10 cellular contexts compared by ENCODE assay signal in the genomic region with DNA sequence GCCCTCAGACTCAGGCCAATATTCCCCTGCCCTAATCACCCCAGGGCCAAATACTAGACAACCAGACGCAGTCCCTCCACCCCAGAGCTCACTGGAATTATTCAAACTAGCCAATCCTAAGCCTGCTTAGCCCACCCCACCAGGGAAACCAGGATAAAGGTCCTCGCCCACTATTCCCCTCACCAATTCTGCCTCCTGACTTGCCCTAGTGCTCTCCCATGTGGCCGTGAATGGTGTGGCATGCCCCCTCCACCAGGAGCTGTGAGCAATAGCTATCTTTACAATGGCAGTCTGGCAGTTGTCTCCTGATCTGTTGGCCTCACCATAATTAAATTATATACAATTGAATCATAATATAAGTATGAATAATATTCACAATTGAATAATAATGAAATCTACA. TPM values are rescaled to one million over a fixed set of nuclear protein-coding genes. Genes with fewer than 3 reads are reported as not detected.
DNase-seq lines count a peak whose midpoint lies in the region; ATAC-seq and TF ChIP-seq lines count a peak whose summit lies in the region.
"Had no signal": no experiment of that assay in that cellular context is flagged by ENCODE, and none has a peak within 500 bp of the region (broad histone marks: within the 10 kb centered on the region; RNA-seq: fewer than 3 reads in every experiment).

No MANE protein-coding gene starts in this region.

- H3K27me3 ChIP-seq in PC-9 (ENCODE audit: insufficient read depth, low read depth) = no peaks in the 10 kb centered on the region

- TF ChIP-seq CTCF in PC-9 (conservative IDR thresholded peaks at IDR 0.05) = peak; percentile 54

- peak; percentile 12 for DNase-seq in AML-193 (lab: John Stamatoyannopoulos, UW)
- DNase-seq in PC-9 = no peak
- DNase-seq in hepatic stellate cell (ENCODE audit: low spot score) = peak; percentile 22
- no peak for DNase-seq in T-helper 9 cell
- DNase-seq: immature natural killer cell, NCI-H1694 treated with DMSO at 0.1 percent for 48 hours had no signal

- CTCF ChIA-PET in PC-9 (lab: Charles Lee) = interaction anchor here (0.6 to 1.7 kb wide), 6 partner anchors 75 to 1141 kb away, joined by 3 to 5 read pairs (median 4); no protein-coding TSS in a partner anchor

- H3K4me3 ChIP-seq in PC-9 = no peak overlapping the region

- BruUV-seq in PC-9 (replicated peaks; lab: Mats Ljungman, UMichigan) = no TSS peak

- no peaks in the 10 kb centered on the region for H3K36me3 ChIP-seq in PC-9 (ENCODE audit: low read depth)

- H2AFZ ChIP-seq in PC-9 = no peak overlapping the region

- no peaks in the 10 kb centered on the region for H3K79me2 ChIP-seq in PC-9 (ENCODE audit: low read depth)

- no peaks in the 10 kb centered on the region for H4K20me1 ChIP-seq in PC-9 (ENCODE audit: insufficient read depth)

- H3K27ac ChIP-seq in PC-9 = no peak overlapping the region

- peaks cover 4% of the 10 kb centered on the region; the same call in 1 of the 2 replicates for H3K9me3 ChIP-seq in PC-9 (ENCODE audit: insufficient read depth, low read depth)

- H3K4me1 ChIP-seq in PC-9 (replicated peaks; ENCODE audit: insufficient read depth) = peaks cover 16% of the 10 kb centered on the region

- H3K9me2 ChIP-seq in PC-9 (ENCODE audit: insufficient read depth) = no peaks in the 10 kb centered on the region

- no peak overlapping the region for H3K4me2 ChIP-seq in PC-9

- intact Hi-C loops in PC-9 (cut with micrococcal nuclease; ENCODE audit: unreplicated experiment) = loop anchor here (10.0 kb wide), 1 partner anchor 1385 kb away; no protein-coding TSS in a partner anchor

- ATAC-seq in GM19463 (IDR thresholded peaks at IDR 0.05; ENCODE audit: unreplicated experiment) (peak; percentile 55), GM18907 (IDR thresholded peaks at IDR 0.05; ENCODE audit: unreplicated experiment) (no peak), HG03095 (IDR thresholded peaks at IDR 0.05; ENCODE audit: unreplicated experiment) (no peak), HG03025 (IDR thresholded peaks at IDR 0.05; ENCODE audit: low FRiP score, unreplicated experiment) (no peak)

- POLR2A ChIA-PET in PC-9 (lab: Charles Lee; ENCODE audit: unreplicated experiment) = no interaction called here

- H3F3A ChIP-seq in PC-9 (ENCODE audit: insufficient read depth, low read depth) = peaks cover 11% of the 10 kb centered on the region

RNA-seq across cellular contexts. Expression of gene FAM124B, which starts 42.3 kb away (rescaled TPM):
- total RNA-seq in PC-9 (2021) = 0.17 and 0.60 TPM in 2 replicates

Comparison
In these comparisons a context has a peak if more than half of its experiments do, and no peak if none do; other contexts are left out.
1. DNase-seq: peak in AML-193 (2 of 2) and hepatic stellate cell (single experiment); none in PC-9 (0 of 2) and T-helper 9 cell (single experiment).